ENCODE assay signal across 8 cellular contexts in the genomic region with DNA sequence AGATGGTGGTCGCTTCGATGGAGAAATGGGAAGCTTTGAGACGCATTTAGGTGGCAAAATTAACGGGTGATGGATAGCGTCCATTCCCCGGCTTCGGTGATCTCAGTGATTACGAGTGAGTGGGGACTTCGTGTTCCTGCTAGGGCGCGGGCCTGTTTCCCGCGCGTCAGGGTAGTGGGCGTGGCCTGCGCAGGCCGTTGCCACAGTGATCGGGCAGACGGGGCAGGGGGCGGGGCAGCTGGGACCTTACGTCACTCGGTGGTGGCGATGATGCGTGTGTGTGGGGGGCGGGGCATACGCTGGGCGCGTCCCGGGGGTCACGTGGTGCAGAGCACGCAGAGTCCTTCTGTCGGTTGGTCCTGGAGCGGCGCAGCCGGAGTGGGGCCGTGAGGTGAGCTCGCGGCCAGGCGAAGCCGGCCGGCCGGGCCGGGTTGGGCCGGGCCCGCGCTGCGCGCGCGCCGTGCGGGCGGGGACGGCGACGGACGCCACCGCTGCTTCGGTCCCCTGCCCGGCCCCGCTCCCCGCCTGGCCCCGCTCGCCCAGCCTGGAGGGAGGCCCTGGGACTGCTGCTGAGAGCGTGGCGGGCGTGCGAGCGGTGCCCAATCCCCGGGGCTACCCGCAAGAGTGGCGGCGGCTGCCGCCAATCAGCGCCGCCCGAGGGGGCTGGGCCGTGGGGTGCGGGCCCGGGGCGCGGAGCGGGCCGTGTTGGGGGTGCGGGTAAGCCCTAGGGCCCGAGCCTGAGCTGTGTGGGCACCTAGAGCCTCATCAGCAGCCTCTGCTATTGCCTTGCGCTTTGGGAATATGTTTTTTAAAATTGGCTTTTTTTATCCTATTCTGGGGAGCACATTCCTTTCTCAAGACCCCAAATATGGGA. TPM values are rescaled to one million over a fixed set of nuclear protein-coding genes. Genes with fewer than 3 reads are reported as not detected.
DNase-seq lines count a peak whose midpoint lies in the region; ATAC-seq and TF ChIP-seq lines count a peak whose summit lies in the region.

Gene PHF20, plus strand, starts transcription at position 327 of the 874 bp plus-strand sequence. CDS start 29,508 bp downstream, outside the sequence.

- H3K27ac Mint-ChIP-seq in T-helper 1 cell treated with Interleukin-12 subunit alpha and Interleukin-12 subunit beta and Interleukin-4 antibody, amounts not matched to agents 30 μg/mL and 1 μg/mL, for 36 hours = peak within 1 kb of the TSS; percentile 90
- peak within 1 kb of the TSS; percentile 96 for H3K27ac Mint-ChIP-seq in progenitor cell of endocrine pancreas

- peaks cover 6% of the 10 kb centered on the region for H3K9me3 Mint-ChIP-seq in T-helper 1 cell treated with Interleukin-12 subunit alpha and Interleukin-12 subunit beta and Interleukin-4 antibody, amounts not matched to agents 30 μg/mL and 1 μg/mL, for 36 hours
- peaks cover 7% of the 10 kb centered on the region for H3K9me3 Mint-ChIP-seq in progenitor cell of endocrine pancreas (ENCODE audit: low read depth)

- peak within 1 kb of the TSS; percentile 94 for H3K4me3 Mint-ChIP-seq in T-helper 1 cell treated with Interleukin-12 subunit alpha and Interleukin-12 subunit beta and Interleukin-4 antibody, amounts not matched to agents 30 μg/mL and 1 μg/mL, for 36 hours
- peak within 1 kb of the TSS; percentile 90 for H3K4me3 Mint-ChIP-seq in progenitor cell of endocrine pancreas (ENCODE audit: low read depth)

- H3K4me1 ChIP-seq in upper lobe of right lung = peaks cover 66% of the 10 kb centered on the region

- no peak for TF ChIP-seq CTCF in progenitor cell of endocrine pancreas (IDR thresholded peaks at IDR 0.05; ENCODE audit: unreplicated experiment)
- TF ChIP-seq CTCF in upper lobe of right lung (IDR thresholded peaks at IDR 0.05) = no peak

- H3K4me3 ChIP-seq in upper lobe of right lung = peak within 1 kb of the TSS; percentile 84

- peaks cover 26% of the 10 kb centered on the region for H3K36me3 Mint-ChIP-seq in T-helper 1 cell treated with Interleukin-12 subunit alpha and Interleukin-12 subunit beta and Interleukin-4 antibody, amounts not matched to agents 30 μg/mL and 1 μg/mL, for 36 hours (ENCODE audit: low read depth)
- peaks cover 7% of the 10 kb centered on the region for H3K36me3 Mint-ChIP-seq in progenitor cell of endocrine pancreas (ENCODE audit: insufficient read depth)

- H3K27me3 Mint-ChIP-seq in T-helper 1 cell treated with Interleukin-12 subunit alpha and Interleukin-12 subunit beta and Interleukin-4 antibody, amounts not matched to agents 30 μg/mL and 1 μg/mL, for 36 hours (ENCODE audit: low read depth) = no peaks in the 10 kb centered on the region
- H3K27me3 Mint-ChIP-seq in progenitor cell of endocrine pancreas = no peaks in the 10 kb centered on the region

- no peaks in the 10 kb centered on the region for H3K9me3 ChIP-seq in upper lobe of right lung

- intact Hi-C loops in left cardiac atrium (cut with DNase I) = loop anchor here in 1 of 2 donors (2.0 kb wide), 1 partner anchor 29 kb away; the partner anchor contains the start of gene RBM39
- intact Hi-C loops in upper lobe of right lung (cut with DNase I) = no loop called here

- DNase-seq in NCI-H1694 treated with DMSO at 0.1 percent for 48 hours (lab: John Stamatoyannopoulos, UW) = peak; percentile 65
- DNase-seq in amniotic stem cell (lab: John Stamatoyannopoulos, UW) = peak; percentile 97
- DNase-seq in left cardiac atrium = peak; percentile 100
- DNase-seq in progenitor cell of endocrine pancreas (ENCODE audit: low spot score, unreplicated experiment) = peak; percentile 96
- DNase-seq in upper lobe of right lung = peak; percentile 100

- no peaks in the 10 kb centered on the region for H3K27me3 ChIP-seq in upper lobe of right lung

- peak within 1 kb of the TSS; percentile 93 for H3K27ac ChIP-seq in upper lobe of right lung

- ATAC-seq in GM18498 (IDR thresholded peaks at IDR 0.05; ENCODE audit: unreplicated experiment) (peak; percentile 85), HG02885 (IDR thresholded peaks at IDR 0.05; ENCODE audit: poor library complexity, unreplicated experiment) (peak; percentile 86), left cardiac atrium (peak; percentile 89 to 90), upper lobe of right lung (peak; percentile 94)

- H3K4me1 Mint-ChIP-seq in T-helper 1 cell treated with Interleukin-12 subunit alpha and Interleukin-12 subunit beta and Interleukin-4 antibody, amounts not matched to agents 30 μg/mL and 1 μg/mL, for 36 hours (ENCODE audit: low read depth) = peaks cover 53% of the 10 kb centered on the region
- peaks cover 30% of the 10 kb centered on the region for H3K4me1 Mint-ChIP-seq in progenitor cell of endocrine pancreas (ENCODE audit: low read depth)

- H3K36me3 ChIP-seq in upper lobe of right lung = no peaks in the 10 kb centered on the region

RNA-seq across cellular contexts. Expression of gene PHF20, which starts in this region (rescaled TPM):
- total RNA-seq in left cardiac atrium (10 to 100 TPM; 45.5 to 50.5 TPM), progenitor cell of endocrine pancreas (37.1 and 42.2 TPM in 2 replicates), upper lobe of right lung (56.5 TPM)

Comparison
In these comparisons a context has a peak if more than half of its experiments do, and no peak if none do; other contexts are left out.
1. Peak in every context shown above with its lines: DNase-seq, ATAC-seq, H3K4me3 ChIP-seq and H3K27ac ChIP-seq.